ENCODE assay signal across 28 cellular contexts in the genomic region with DNA sequence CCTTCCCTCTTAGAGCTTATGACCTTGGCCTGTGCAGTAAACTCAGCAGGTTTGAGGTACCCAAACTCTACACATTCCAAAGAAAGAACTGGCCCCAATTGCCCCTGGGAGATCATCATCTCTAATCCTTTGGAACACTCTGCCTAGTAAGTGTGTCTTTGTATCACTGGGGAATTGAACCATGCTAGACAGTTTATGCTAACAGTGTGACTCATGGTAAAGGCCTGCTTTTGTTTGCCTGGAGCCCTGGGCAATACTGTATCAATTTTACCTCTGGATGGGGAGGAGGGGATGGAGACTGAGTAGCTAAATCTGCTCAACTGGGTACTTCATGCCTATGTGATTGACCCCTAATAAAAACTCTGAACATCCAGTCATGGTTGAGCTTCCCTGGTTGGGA.
DNase-seq lines count a peak whose midpoint lies in the region; ATAC-seq and TF ChIP-seq lines count a peak whose summit lies in the region.
"Had no signal": no experiment of that assay in that cellular context is flagged by ENCODE, and none has a peak within 500 bp of the region (broad histone marks: within the 10 kb centered on the region; RNA-seq: fewer than 3 reads in every experiment).

No MANE protein-coding gene starts in this region.

- BruUV-seq in MCF 10A (replicated peaks; lab: Mats Ljungman, UMichigan): no TSS peak

- no peak overlapping the region for H3K27ac Mint-ChIP-seq in MCF 10A (ENCODE audit: low read depth, unreplicated experiment)
- H3K27ac Mint-ChIP-seq: activated CD4-positive, alpha-beta T cell treated with anti-CD3 and anti-CD28 coated beads for 36 hours; CD8-positive, alpha-beta T cell; HFFc6; nephron had no signal

- peak; percentile 30 for DNase-seq in AG08395 (ENCODE audit: low spot score)
- peak; percentile 14 for DNase-seq in HT1080 (ENCODE audit: low read depth)
- DNase-seq in epithelial cell of esophagus (ENCODE audit: low read depth): peak; percentile 11
- peak; percentile 44 for DNase-seq in kidney tubule cell (ENCODE audit: low spot score)
- DNase-seq in MCF 10A (ENCODE audit: unreplicated experiment): no peak
- DNase-seq in sciatic nerve (ENCODE audit: low spot score): no peak
- DNase-seq in NCI-H2029 treated with DMSO at 0.1 percent for 48 hours (lab: John Stamatoyannopoulos, UW): no peak
- no peak for DNase-seq in DMS153 treated with DMSO at 0.1 percent for 48 hours (lab: John Stamatoyannopoulos, UW; ENCODE audit: unreplicated experiment)
- DNase-seq: activated CD4-positive, alpha-beta T cell treated with anti-CD3 and anti-CD28 coated beads for 36 hours; activated naive CD4-positive, alpha-beta T cell treated with anti-CD3 and anti-CD28 coated beads, Interleukin-2, amount 50 U/mL, for 16 hours; aorta; CD8-positive, alpha-beta T cell; DND-41; effector CD8-positive, alpha-beta T cell; head of caudate nucleus; HFFc6; left lung; midbrain; NCI-H1105 treated with DMSO at 0.1 percent for 48 hours; NCI-H510A; NK-92 treated with Interleukin-12 subunit alpha and Interleukin-12 subunit beta, amount 100 ng/mL, for 24 hours; Peyer's patch; substantia nigra; T-helper 1 cell; upper lobe of right lung had no signal

- no peak for ATAC-seq in sciatic nerve
- ATAC-seq: activated CD4-positive, alpha-beta T cell treated with anti-CD3 and anti-CD28 coated beads for 36 hours; CD8-positive, alpha-beta T cell; esophagus mucosa; left lung; upper lobe of right lung had no signal

- CTCF ChIA-PET in MCF 10A (lab: Yijun Ruan, JAX): interaction anchor here (1.0 kb wide), 1 partner anchor 10 kb away, joined by 3 read pairs; no protein-coding TSS in a partner anchor

- intact Hi-C loops in MCF 10A (cut with micrococcal nuclease): no loop called here
- intact Hi-C loops in sciatic nerve (cut with DNase I): no loop called here

- H3K36me3 Mint-ChIP-seq in MCF 10A (ENCODE audit: insufficient read depth, unreplicated experiment): no peaks in the 10 kb centered on the region
- H3K36me3 Mint-ChIP-seq: CD8-positive, alpha-beta T cell had no signal

- H3K4me3 ChIP-seq in epithelial cell of esophagus (ENCODE audit: low read length): no peak overlapping the region
- H3K4me3 ChIP-seq: left lung, Peyer's patch, SJCRH30, upper lobe of right lung had no signal

- POLR2A ChIA-PET in MCF 10A (lab: Yijun Ruan, JAX): no interaction called here

- no peaks in the 10 kb centered on the region for H3K4me1 Mint-ChIP-seq in MCF 10A (ENCODE audit: insufficient read depth, unreplicated experiment)
- H3K4me1 Mint-ChIP-seq: activated CD4-positive, alpha-beta T cell treated with anti-CD3 and anti-CD28 coated beads for 36 hours had no signal

- no peaks in the 10 kb centered on the region for H3K9me3 Mint-ChIP-seq in MCF 10A (ENCODE audit: unreplicated experiment)
- H3K9me3 Mint-ChIP-seq: CD8-positive, alpha-beta T cell; HFFc6 had no signal

- H3K4me3 Mint-ChIP-seq in MCF 10A (ENCODE audit: unreplicated experiment): no peak overlapping the region
- H3K4me3 Mint-ChIP-seq: activated CD4-positive, alpha-beta T cell treated with anti-CD3 and anti-CD28 coated beads for 36 hours; CD8-positive, alpha-beta T cell; HFFc6; nephron had no signal

- TF ChIP-seq CTCF in epithelial cell of esophagus (IDR thresholded peaks at IDR 0.05; ENCODE audit: insufficient read depth, low read depth, low read length, missing control alignments) (no peak), MCF 10A (IDR thresholded peaks at IDR 0.05; ENCODE audit: unreplicated experiment) (no peak)

- peaks cover 4% of the 10 kb centered on the region for H3K27me3 Mint-ChIP-seq in MCF 10A (ENCODE audit: insufficient read depth, unreplicated experiment)
- H3K27me3 Mint-ChIP-seq: activated CD4-positive, alpha-beta T cell treated with anti-CD3 and anti-CD28 coated beads for 36 hours had no signal

Comparison
In these comparisons a context has a peak if more than half of its experiments do, and no peak if none do; other contexts are left out.
1. DNase-seq: peak in AG08395 (single experiment), HT1080 (single experiment), epithelial cell of esophagus (single experiment) and kidney tubule cell (single experiment); none in MCF 10A (single experiment), sciatic nerve (single experiment), NCI-H2029 treated with DMSO at 0.1 percent for 48 hours (single experiment) and DMS153 treated with DMSO at 0.1 percent for 48 hours (single experiment).